In the genomic region with DNA sequence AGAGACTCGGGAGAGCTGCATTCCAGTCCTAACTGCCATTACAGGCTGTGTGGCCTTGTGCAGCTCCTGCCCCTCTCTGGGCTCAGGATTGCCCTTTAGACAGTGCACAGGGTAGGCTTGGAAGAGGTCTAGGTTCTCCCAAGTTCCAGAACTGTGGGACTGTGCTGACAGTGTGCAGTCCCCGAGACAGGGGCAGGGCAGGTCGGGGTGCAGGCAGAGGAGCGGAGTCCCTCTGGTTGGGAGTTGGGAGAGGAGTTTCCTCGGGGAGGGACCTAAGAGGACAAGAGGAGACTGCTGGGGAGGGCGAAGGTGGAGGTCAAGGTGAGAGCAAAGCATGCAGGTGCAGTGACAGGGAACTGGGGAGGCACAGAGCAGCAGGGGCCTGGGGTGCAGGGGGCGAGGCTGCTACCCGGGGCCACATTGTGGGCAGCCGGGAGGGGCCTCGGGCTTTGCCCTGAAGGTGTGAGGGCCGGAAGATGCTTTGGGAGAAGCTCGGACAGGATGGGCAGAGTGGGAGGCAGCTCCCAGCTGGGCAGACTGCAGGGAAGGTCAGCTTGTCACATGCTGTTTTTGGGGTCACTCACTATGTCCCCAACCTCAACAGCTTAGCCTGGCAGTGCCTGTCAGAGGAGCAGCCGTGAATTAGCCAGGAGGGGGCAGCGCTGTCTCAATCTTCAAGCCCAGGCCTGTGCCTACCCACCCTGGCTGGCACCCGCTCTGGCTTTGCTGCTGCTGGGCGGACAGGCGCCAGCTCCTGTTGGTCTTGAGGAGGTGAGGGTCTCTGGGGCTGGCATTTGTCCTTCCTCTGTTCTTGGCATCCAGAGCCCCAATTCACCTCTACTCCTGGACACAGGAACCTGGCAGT, we compare ENCODE assay signal across 8 cellular contexts. TPM values are rescaled to one million over a fixed set of nuclear protein-coding genes. Genes with fewer than 3 reads are reported as not detected.
A peak's percentile ranks its signal among the peaks of the same experiment; 100 is the strongest.
DNase-seq lines count a peak whose midpoint lies in the region; ATAC-seq and TF ChIP-seq lines count a peak whose summit lies in the region.

No MANE protein-coding gene starts in this region.

- no peak overlapping the region for H3K4me3 Mint-ChIP-seq in MCF 10A (ENCODE audit: unreplicated experiment)

- H3K27me3 ChIP-seq in Karpas-422 (ENCODE audit: low read length) (no peaks in the 10 kb centered on the region), WERI-Rb-1 (ENCODE audit: insufficient read depth, low read depth, severe bottlenecking) (no peaks in the 10 kb centered on the region), lower lobe of right lung (ENCODE audit: low read depth) (no peaks in the 10 kb centered on the region)

- TF ChIP-seq CTCF in WERI-Rb-1 (IDR thresholded peaks at IDR 0.05; ENCODE audit: low read depth, low read length) (peak; percentile 87), MCF 10A (IDR thresholded peaks at IDR 0.05; ENCODE audit: unreplicated experiment) (peak; percentile 37), lower lobe of right lung (IDR thresholded peaks at IDR 0.05) (peak; percentile 64)

- no peaks in the 10 kb centered on the region for H3K9me3 Mint-ChIP-seq in MCF 10A (ENCODE audit: unreplicated experiment)

- H3K4me1 Mint-ChIP-seq in MCF 10A (ENCODE audit: insufficient read depth, unreplicated experiment): no peaks in the 10 kb centered on the region

- ATAC-seq in lower lobe of right lung (peak; percentile 17 to 44), GM21528 (IDR thresholded peaks at IDR 0.05; ENCODE audit: low FRiP score, unreplicated experiment) (no peak)

- H3K27ac ChIP-seq in Karpas-422 (ENCODE audit: low read length): no peak overlapping the region
- H3K27ac ChIP-seq in WERI-Rb-1: no peak overlapping the region
- H3K27ac ChIP-seq in lower lobe of right lung: no peak overlapping the region

- intact Hi-C loops in MCF 10A (cut with micrococcal nuclease) (loop anchor here (1.0 kb wide), 1 partner anchor 74 kb away; no protein-coding TSS in a partner anchor), lower lobe of right lung (cut with DNase I) (no loop called here)

- H3K27ac Mint-ChIP-seq in MCF 10A (ENCODE audit: low read depth, unreplicated experiment): no peak overlapping the region

- H3K4me1 ChIP-seq in Karpas-422 (ENCODE audit: low read length): 0 out of 2 replicates have a peak, but pooled peaks cover 2% of the 10 kb centered on the region
- H3K4me1 ChIP-seq in lower lobe of right lung: peaks cover 30% of the 10 kb centered on the region

- no TSS peak for BruUV-seq in MCF 10A (replicated peaks; lab: Mats Ljungman, UMichigan)

- H4K20me1 ChIP-seq in Karpas-422 (ENCODE audit: insufficient read depth, low read depth, low read length): no peaks in the 10 kb centered on the region

- H3K4me3 ChIP-seq in Karpas-422 (ENCODE audit: low read length): no peak overlapping the region
- no peak overlapping the region for H3K4me3 ChIP-seq in WERI-Rb-1 (ENCODE audit: low read depth, low read length)
- no peak overlapping the region for H3K4me3 ChIP-seq in lower lobe of right lung

- H2AFZ ChIP-seq in Karpas-422 (ENCODE audit: low read length): no peak overlapping the region

- H3K79me2 ChIP-seq in Karpas-422 (ENCODE audit: low read length): no peaks in the 10 kb centered on the region

- H3K36me3 ChIP-seq in Karpas-422 (ENCODE audit: insufficient read depth, low read length) (no peaks in the 10 kb centered on the region), WERI-Rb-1 (no peaks in the 10 kb centered on the region), lower lobe of right lung (no peaks in the 10 kb centered on the region)

- no peaks in the 10 kb centered on the region for H3K9me2 ChIP-seq in Karpas-422 (replicated peaks; ENCODE audit: insufficient read depth, low read length)

- no peak overlapping the region for H3K4me2 ChIP-seq in Karpas-422 (ENCODE audit: low read depth, low read length, poor library complexity, severe bottlenecking)

- H3K27me3 Mint-ChIP-seq in MCF 10A (ENCODE audit: insufficient read depth, unreplicated experiment): no peaks in the 10 kb centered on the region

- H3K9me3 ChIP-seq in Karpas-422 (ENCODE audit: low read length) (no peaks in the 10 kb centered on the region), WERI-Rb-1 (ENCODE audit: severe bottlenecking) (no peaks in the 10 kb centered on the region), lower lobe of right lung (no peaks in the 10 kb centered on the region)

- no peaks in the 10 kb centered on the region for H3K36me3 Mint-ChIP-seq in MCF 10A (ENCODE audit: insufficient read depth, unreplicated experiment)

- POLR2A ChIA-PET in MCF 10A (lab: Yijun Ruan, JAX): interaction anchor here (0.6 to 1.3 kb wide), 2 partner anchors 10 to 27 kb away, joined by 3 to 4 read pairs; no protein-coding TSS in a partner anchor

- CTCF ChIA-PET in MCF 10A (lab: Yijun Ruan, JAX): interaction anchor here (0.5 to 2.4 kb wide), 8 partner anchors 8 to 385 kb away, joined by 3 to 9 read pairs (median 3); no protein-coding TSS in a partner anchor

- peak; percentile 83 for DNase-seq in D341Med (ENCODE audit: low spot score)
- DNase-seq in Karpas-422: peak; percentile 88
- DNase-seq in WERI-Rb-1: peak; percentile 69
- peak; percentile 57 for DNase-seq in MCF 10A (ENCODE audit: unreplicated experiment)
- peak; percentile 71 for DNase-seq in lower lobe of right lung
- DNase-seq in stimulated activated CD8-positive, alpha-beta memory T cell treated with anti-CD3 and anti-CD28 coated beads, Interleukin-2, amount 100 ng/mL, for 48 hours (ENCODE audit: low read depth in 2 of 2): peak; percentile 57 to 58
- no peak for DNase-seq in cerebellum (ENCODE audit: low spot score)

- H3K9ac ChIP-seq in Karpas-422 (ENCODE audit: low read length): no peak overlapping the region

RNA-seq across cellular contexts. Expression of a gene that starts 15.4 kb away (rescaled TPM):
- total RNA-seq in Karpas-422 (2014; rRNA removed; shearing (Covaris generic); ENCODE audit: low replicate concordance): 0.11 TPM in 1 of 2 replicates, not detected in the other
- total RNA-seq in MCF 10A (2022): 0.05 and 0.21 TPM in 2 replicates
- 15.0 TPM for total RNA-seq in lower lobe of right lung
- 9.6 TPM for total RNA-seq in cerebellum

Comparison
In these comparisons a context has a peak if more than half of its experiments do, and no peak if none do; other contexts are left out.
1. CTCF ChIP-seq: peak in every context shown above with its lines; median percentile 87 in WERI-Rb-1; 64 in lower lobe of right lung; 37 in MCF 10A.